Comparison of ENCODE assay signal across 30 cellular contexts in genomic region chr1:92470216-92470615, GRCh38. TPM values are rescaled to one million over a fixed set of nuclear protein-coding genes. Genes with fewer than 3 reads are reported as not detected.
"Had no signal": no experiment of that assay in that cellular context is flagged by ENCODE, and none has a peak within 500 bp of the region (broad histone marks: within the 10 kb centered on the region; RNA-seq: fewer than 3 reads in every experiment).

No MANE protein-coding gene starts in this region.

- H3K4me3 ChIP-seq: ascending aorta, breast epithelium, cardiac muscle cell, coronary artery, dorsolateral prefrontal cortex had no signal

- H3K27ac ChIP-seq: ascending aorta, breast epithelium, cardiac muscle cell, coronary artery, dorsolateral prefrontal cortex had no signal

- ATAC-seq: activated CD4-positive, alpha-beta T cell treated with anti-CD3 and anti-CD28 coated beads for 36 hours; activated T-cell treated with anti-CD3 and anti-CD28 coated beads, Interleukin-2, amount 50 U/mL, for 72 hours; esophagus mucosa had no signal

- H3K27me3 ChIP-seq: ascending aorta, breast epithelium, dorsolateral prefrontal cortex had no signal

- H3K36me3 Mint-ChIP-seq: brain had no signal

- H3K4me3 Mint-ChIP-seq: activated CD4-positive, alpha-beta T cell treated with anti-CD3 and anti-CD28 coated beads for 36 hours; activated naive CD8-positive, alpha-beta T cell treated with anti-CD3 and anti-CD28 coated beads for 36 hours; activated T-cell treated with anti-CD3 and anti-CD28 coated beads, Interleukin-2, amount 50 U/mL, for 24 hours; activated T-cell treated with anti-CD3 and anti-CD28 coated beads, Interleukin-2, amount 50 U/mL, for 72 hours; brain; central memory CD8-positive, alpha-beta T cell; dendritic cell treated with granulocyte-macrophage colony-stimulating factor and Interleukin-4, amounts not matched to agents 40 ng/mL and 50 ng/mL, for 4 days; endodermal cell had no signal

- H3K27me3 Mint-ChIP-seq: activated CD4-positive, alpha-beta T cell treated with anti-CD3 and anti-CD28 coated beads for 36 hours; activated naive CD8-positive, alpha-beta T cell treated with anti-CD3 and anti-CD28 coated beads for 36 hours; activated T-cell treated with anti-CD3 and anti-CD28 coated beads, Interleukin-2, amount 50 U/mL, for 24 hours; central memory CD8-positive, alpha-beta T cell; dendritic cell treated with granulocyte-macrophage colony-stimulating factor and Interleukin-4, amounts not matched to agents 40 ng/mL and 50 ng/mL, for 4 days had no signal

- H3K9me3 Mint-ChIP-seq: activated naive CD8-positive, alpha-beta T cell treated with anti-CD3 and anti-CD28 coated beads for 36 hours; activated T-cell treated with anti-CD3 and anti-CD28 coated beads, Interleukin-2, amount 50 U/mL, for 24 hours; activated T-cell treated with anti-CD3 and anti-CD28 coated beads, Interleukin-2, amount 50 U/mL, for 72 hours; brain; central memory CD8-positive, alpha-beta T cell; dendritic cell treated with granulocyte-macrophage colony-stimulating factor and Interleukin-4, amounts not matched to agents 40 ng/mL and 50 ng/mL, for 4 days; endodermal cell had no signal

- H3K4me1 Mint-ChIP-seq: brain had no signal

- DNase-seq: activated CD4-positive, alpha-beta T cell treated with anti-CD3 and anti-CD28 coated beads for 36 hours; activated CD4-positive, alpha-beta T cell treated with anti-CD3 and anti-CD28 coated beads, Interleukin-2, amount 50 U/mL, for 1 hour; activated CD4-positive, alpha-beta T cell treated with anti-CD3 and anti-CD28 coated beads, Interleukin-2, amount 50 U/mL, for 48 hours; activated CD4-positive, CD25-positive, alpha-beta regulatory T cell; activated CD4-positive, CD25-positive, alpha-beta regulatory T cell treated with anti-CD3 and anti-CD28 coated beads, Interleukin-2, amount 50 U/mL, for 72 hours; activated CD8-positive, alpha-beta memory T cell treated with anti-CD3 and anti-CD28 coated beads, Interleukin-2, amount 50 U/mL, for 48 hours; activated effector memory CD4-positive, alpha-beta T cell treated with Interleukin-2 at 50 U/mL for 16 hours; activated gamma-delta T cell treated with Interleukin-2 at 50 U/mL for 16 hours; activated naive CD4-positive, alpha-beta T cell treated with anti-CD3 and anti-CD28 coated beads, Interleukin-2, amount 50 U/mL, for 16 hours; activated naive CD4-positive, alpha-beta T cell treated with Interleukin-2 at 50 U/mL for 16 hours; activated naive CD8-positive, alpha-beta T cell treated with anti-CD3 and anti-CD28 coated beads for 36 hours; activated T-cell treated with anti-CD3 and anti-CD28 coated beads for 4 hours; activated T-cell treated with anti-CD3 and anti-CD28 coated beads, Interleukin-2, amount 50 U/mL, for 24 hours; activated T-cell treated with anti-CD3 and anti-CD28 coated beads, Interleukin-2, amount 50 U/mL, for 72 hours; dorsolateral prefrontal cortex; effector memory CD4-positive, alpha-beta T cell; endodermal cell; foreskin fibroblast; head of caudate nucleus; T-helper 2 cell had no signal

- H3K27ac Mint-ChIP-seq: activated CD4-positive, alpha-beta T cell treated with anti-CD3 and anti-CD28 coated beads for 36 hours; activated naive CD8-positive, alpha-beta T cell treated with anti-CD3 and anti-CD28 coated beads for 36 hours; activated T-cell treated with anti-CD3 and anti-CD28 coated beads, Interleukin-2, amount 50 U/mL, for 72 hours; brain; dendritic cell treated with granulocyte-macrophage colony-stimulating factor and Interleukin-4, amounts not matched to agents 40 ng/mL and 50 ng/mL, for 4 days; endodermal cell had no signal

RNA-seq across cellular contexts. Expression of gene GFI1, which starts 16.5 kb away (rescaled TPM):
- total RNA-seq: ascending aorta, cerebellum, frontal cortex had no signal
